ENCODE assay signal across 17 cellular contexts in genomic region chr10:59675812-59676211, GRCh38. TPM values are rescaled to one million over a fixed set of nuclear protein-coding genes. Genes with fewer than 3 reads are reported as not detected.
DNase-seq lines count a peak whose midpoint lies in the region; ATAC-seq and TF ChIP-seq lines count a peak whose summit lies in the region.
"Had no signal": no experiment of that assay in that cellular context is flagged by ENCODE, and none has a peak within 500 bp of the region (broad histone marks: within the 10 kb centered on the region; RNA-seq: fewer than 3 reads in every experiment).

No MANE protein-coding gene starts in this region.

- H3K4me1 ChIP-seq in BE2C, result no peaks in the 10 kb centered on the region
- H3K4me1 ChIP-seq: left lung, SJSA1 had no signal

- no peak overlapping the region for H3K4me3 ChIP-seq in BE2C (ENCODE audit: low read depth, low read length)
- H3K4me3 ChIP-seq: left lung, SJSA1 had no signal

- intact Hi-C loops in natural killer cell (cut with micrococcal nuclease), result no loop called here

- H3K9me3 Mint-ChIP-seq in glutamatergic neuron (ENCODE audit: unreplicated experiment), result peaks cover 2% of the 10 kb centered on the region
- no peaks in the 10 kb centered on the region for H3K9me3 Mint-ChIP-seq in natural killer cell
- H3K9me3 Mint-ChIP-seq: activated T-cell treated with anti-CD3 and anti-CD28 coated beads, Interleukin-2, amount 50 U/mL, for 72 hours; nephron had no signal

- H3K27ac Mint-ChIP-seq in glutamatergic neuron (ENCODE audit: unreplicated experiment) (no peak overlapping the region), natural killer cell (no peak overlapping the region)
- H3K27ac Mint-ChIP-seq: activated T-cell treated with anti-CD3 and anti-CD28 coated beads, Interleukin-2, amount 50 U/mL, for 72 hours had no signal

- H3K4me3 Mint-ChIP-seq in glutamatergic neuron (ENCODE audit: unreplicated experiment), result no peak overlapping the region
- no peak overlapping the region for H3K4me3 Mint-ChIP-seq in natural killer cell
- H3K4me3 Mint-ChIP-seq: activated T-cell treated with anti-CD3 and anti-CD28 coated beads, Interleukin-2, amount 50 U/mL, for 72 hours; nephron had no signal

- DNase-seq in BE2C, result peak; percentile 27
- peak; percentile 16 for DNase-seq in HT-29 (ENCODE audit: low spot score)
- peak; percentile 67 for DNase-seq in SK-MEL-5 (ENCODE audit: low read depth, low spot score)
- peak; percentile 64 for DNase-seq in glutamatergic neuron
- no peak for DNase-seq in natural killer cell
- DNase-seq in DMS153 (lab: John Stamatoyannopoulos, UW), result no peak
- DNase-seq in SHP77 (lab: John Stamatoyannopoulos, UW), result no peak
- DNase-seq in COLO829 (ENCODE audit: low spot score), result no peak
- DNase-seq: activated T-cell treated with anti-CD3 and anti-CD28 coated beads, Interleukin-2, amount 50 U/mL, for 72 hours; effector CD8-positive, alpha-beta T cell; head of caudate nucleus; Kasumi-1; left lung; NCI-H2227 treated with DMSO at 0.1 percent for 48 hours had no signal

- in situ Hi-C loops in SK-MEL-5 (cut with HindIII; ENCODE audit: low pct_unique_long_range_greater_than_20kb, low sequenced_read_pairs), result no loop called here

- H3K27me3 ChIP-seq in BE2C, result no peaks in the 10 kb centered on the region
- H3K27me3 ChIP-seq: left lung, SJSA1 had no signal

- H3K36me3 Mint-ChIP-seq in glutamatergic neuron (ENCODE audit: unreplicated experiment) (no peaks in the 10 kb centered on the region), natural killer cell (no peaks in the 10 kb centered on the region)

- no peaks in the 10 kb centered on the region for H3K27me3 Mint-ChIP-seq in glutamatergic neuron (ENCODE audit: unreplicated experiment)
- H3K27me3 Mint-ChIP-seq in natural killer cell (ENCODE audit: low read depth in 2 of 2), result no peaks in the 10 kb centered on the region

- peak; percentile 30; the same call in 1 of the 2 replicates for TF ChIP-seq CTCF in BE2C (IDR thresholded peaks at IDR 0.05; ENCODE audit: low read depth, low read length)
- TF ChIP-seq CTCF in glutamatergic neuron (IDR thresholded peaks at IDR 0.05; ENCODE audit: partially characterized antibody, unreplicated experiment), result peak; percentile 56
- no peak for TF ChIP-seq CTCF in natural killer cell (IDR thresholded peaks at IDR 0.05)

- H3K4me1 Mint-ChIP-seq in glutamatergic neuron (ENCODE audit: low read depth, unreplicated experiment) (peaks cover 4% of the 10 kb centered on the region), natural killer cell (no peaks in the 10 kb centered on the region)

- H3K36me3 ChIP-seq in BE2C, result no peaks in the 10 kb centered on the region
- H3K36me3 ChIP-seq: left lung, SJSA1 had no signal

- ATAC-seq in natural killer cell, result no peak
- ATAC-seq: activated T-cell treated with anti-CD3 and anti-CD28 coated beads, Interleukin-2, amount 50 U/mL, for 72 hours; HCT116; left lung had no signal

- H3K9me3 ChIP-seq in BE2C, result no peaks in the 10 kb centered on the region
- H3K9me3 ChIP-seq: left lung, SJSA1 had no signal

RNA-seq across cellular contexts. Expression of gene SLC16A9, which starts 33.8 kb away (rescaled TPM):
- 0.48 TPM for polyA plus RNA-seq in BE2C (2012; ENCODE audit: insufficient read depth, insufficient read length, low read depth)
- total RNA-seq in HT-29 (2014; rRNA removed; shearing (Covaris generic)), result not detected in 2 replicates
- total RNA-seq in SK-MEL-5 (2014; rRNA removed; shearing (Covaris generic)), result 0.03 TPM in 1 of 2 replicates, not detected in the other
- 0.05 and 0.16 TPM in 2 replicates for polyA plus RNA-seq in SK-MEL-5 (2015; cell fraction: cytosol; rRNA removed)
- polyA plus RNA-seq in SK-MEL-5 (2015; cell fraction: nucleus; rRNA removed), result 0.59 TPM in 1 of 2 replicates, not detected in the other
- 1.2 TPM for total RNA-seq in glutamatergic neuron (ENCODE audit: unreplicated experiment)
- not detected for total RNA-seq in natural killer cell

Comparison
In these comparisons a context has a peak if more than half of its experiments do, and no peak if none do; other contexts are left out.
1. DNase-seq: peak in BE2C (single experiment), HT-29 (single experiment), SK-MEL-5 (single experiment) and glutamatergic neuron (single experiment); none in natural killer cell (single experiment), DMS153 (single experiment), SHP77 (0 of 2) and COLO829 (single experiment).